Comparison of ENCODE assay signal across 17 cellular contexts in the genomic region with DNA sequence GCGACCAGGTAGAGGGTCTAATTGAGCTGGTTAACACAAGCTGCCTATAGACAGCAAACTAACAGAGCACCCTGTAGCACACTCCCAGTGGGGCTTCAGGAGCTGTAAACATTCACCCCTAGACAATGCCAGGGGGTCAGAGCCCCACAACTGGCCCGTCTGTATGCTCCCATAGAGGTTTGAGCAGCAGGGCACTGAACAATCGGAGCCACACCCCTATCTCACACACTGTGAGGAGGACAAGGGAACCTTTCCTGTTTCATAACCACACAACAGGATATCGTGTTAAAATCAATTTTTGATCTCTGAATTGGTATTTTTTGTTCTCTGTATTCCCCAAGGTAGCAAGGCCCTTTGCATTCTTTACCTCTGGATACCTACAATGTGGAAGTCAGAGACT.
"Had no signal": no experiment of that assay in that cellular context is flagged by ENCODE, and none has a peak within 500 bp of the region (broad histone marks: within the 10 kb centered on the region; RNA-seq: fewer than 3 reads in every experiment).

No MANE protein-coding gene starts in this region.

- H3K9me3 Mint-ChIP-seq: naive B cell had no signal

- H3K4me1 ChIP-seq: left ventricle myocardium inferior, lower lobe of right lung, prostate gland, right atrium auricular region, sigmoid colon, testis, tibial artery had no signal

- H3K36me3 ChIP-seq: left ventricle myocardium inferior, lower lobe of right lung, prostate gland, right atrium auricular region, sigmoid colon, tibial artery had no signal

- H3K36me3 Mint-ChIP-seq: naive B cell; natural killer cell treated with Interleukin-12 subunit alpha and Interleukin-12 subunit beta and Interleukin-15 and Interleukin-18, amount 100 ng/mL, for 72 hours; stimulated activated effector memory CD8-positive, alpha-beta T cell treated with anti-CD3 and anti-CD28 coated beads, Interleukin-12 subunit alpha, Interleukin-12 subunit beta, amount 100 ng/mL, for 72 hours; type B pancreatic cell had no signal

- H3K27ac Mint-ChIP-seq: effector memory CD8-positive, alpha-beta T cell; naive B cell; natural killer cell treated with Interleukin-12 subunit alpha and Interleukin-12 subunit beta and Interleukin-15 and Interleukin-18, amount 100 ng/mL, for 72 hours; stimulated activated effector memory CD8-positive, alpha-beta T cell treated with anti-CD3 and anti-CD28 coated beads, Interleukin-12 subunit alpha, Interleukin-12 subunit beta, amount 100 ng/mL, for 72 hours; type B pancreatic cell had no signal

- H3K4me1 Mint-ChIP-seq: naive B cell; stimulated activated effector memory CD8-positive, alpha-beta T cell treated with anti-CD3 and anti-CD28 coated beads, Interleukin-12 subunit alpha, Interleukin-12 subunit beta, amount 100 ng/mL, for 72 hours had no signal

- H3K27me3 ChIP-seq: right atrium auricular region, sigmoid colon, testis, tibial artery had no signal

- H3K27me3 Mint-ChIP-seq: effector memory CD8-positive, alpha-beta T cell; natural killer cell treated with Interleukin-12 subunit alpha and Interleukin-12 subunit beta and Interleukin-15 and Interleukin-18, amount 100 ng/mL, for 72 hours; type B pancreatic cell had no signal

- H3K27ac ChIP-seq: left ventricle myocardium inferior, lower lobe of right lung, prostate gland, right atrium auricular region, sigmoid colon, testis, tibial artery had no signal

- ATAC-seq: effector memory CD8-positive, alpha-beta T cell; lower lobe of right lung; stimulated activated effector memory CD8-positive, alpha-beta T cell treated with anti-CD3 and anti-CD28 coated beads, Interleukin-12 subunit alpha, Interleukin-12 subunit beta, amount 100 ng/mL, for 72 hours had no signal

- H3K4me3 Mint-ChIP-seq: effector memory CD8-positive, alpha-beta T cell; naive B cell; natural killer cell treated with Interleukin-12 subunit alpha and Interleukin-12 subunit beta and Interleukin-15 and Interleukin-18, amount 100 ng/mL, for 72 hours; neural crest cell; stimulated activated effector memory CD8-positive, alpha-beta T cell treated with anti-CD3 and anti-CD28 coated beads, Interleukin-12 subunit alpha, Interleukin-12 subunit beta, amount 100 ng/mL, for 72 hours; type B pancreatic cell had no signal

- DNase-seq: cortex of kidney; effector memory CD8-positive, alpha-beta T cell; left ventricle myocardium inferior; lower lobe of right lung; naive B cell; sigmoid colon; stimulated activated CD4-positive, alpha-beta T cell treated with anti-CD3 and anti-CD28 coated beads, Interleukin-2, amount 100 ng/mL, for 24 hours; stimulated activated CD4-positive, alpha-beta T cell treated with anti-CD3 and anti-CD28 coated beads, Interleukin-4, amount 100 ng/mL, for 24 hours; stimulated activated naive CD4-positive, alpha-beta T cell treated with Interleukin-2 at 50 U/mL for 16 hours; tibial artery had no signal

- H3K4me3 ChIP-seq: left ventricle myocardium inferior, lower lobe of right lung, prostate gland, right atrium auricular region, sigmoid colon, tibial artery had no signal

- H3K9me3 ChIP-seq: left ventricle myocardium inferior, lower lobe of right lung, prostate gland, right atrium auricular region, sigmoid colon, testis, tibial artery had no signal
